In the genomic region with DNA sequence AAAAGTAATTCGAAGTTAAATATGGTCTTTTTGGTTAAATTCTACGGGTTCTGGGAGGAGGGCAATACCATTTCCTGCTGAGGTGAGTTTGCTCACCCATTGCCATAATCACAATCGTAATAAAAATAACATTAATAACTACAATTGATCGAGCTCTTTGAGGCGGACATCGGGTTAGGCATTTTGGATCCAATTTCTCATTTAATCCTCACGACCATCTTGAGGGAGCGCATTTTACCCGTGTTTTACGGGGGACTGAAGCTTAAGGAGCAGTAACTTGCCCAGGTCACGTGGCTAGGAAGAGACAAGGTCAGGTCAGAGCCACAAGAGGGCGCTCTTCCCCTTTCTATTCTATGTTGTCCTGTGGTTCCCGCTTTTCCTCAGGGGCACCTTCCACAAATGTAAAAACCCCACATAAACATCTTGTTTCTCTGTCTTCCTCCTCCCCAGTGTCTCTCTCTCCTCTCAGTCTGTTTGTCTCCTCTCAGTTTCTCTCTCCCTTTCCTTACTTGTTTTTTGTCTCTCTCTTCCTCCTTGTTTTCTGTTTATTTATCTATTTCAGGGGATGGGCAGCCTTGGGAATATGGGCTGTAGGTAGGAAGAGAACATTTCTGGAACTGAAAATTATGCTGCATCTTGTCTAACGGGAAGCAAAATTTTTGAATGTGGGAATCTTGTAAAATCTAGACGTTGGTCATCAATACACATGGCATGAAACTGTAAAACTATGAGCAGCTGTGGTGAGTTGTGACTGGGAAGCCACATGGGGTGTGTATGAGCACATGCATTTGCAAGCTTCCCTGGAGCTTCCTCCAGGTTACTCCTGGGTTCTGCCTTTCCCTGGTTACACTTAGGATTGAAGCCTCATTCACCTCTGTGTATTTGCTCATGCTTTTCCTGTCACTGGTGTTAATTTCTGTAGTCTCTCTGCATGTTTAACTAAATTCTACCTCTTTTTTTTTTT, we compare ENCODE assay signal across 1 cellular context.
TF ChIP-seq lines count a peak whose summit lies in the region.

No MANE protein-coding gene starts in this region.

TF ChIP-seq in H1, 55 proteins besides CTCF, POLR2A, EP300 and RAD21:
- TF ChIP-seq USF2 (IDR thresholded peaks at IDR 0.05; ENCODE audit: low read length) (peak; percentile 91), HDAC2 (IDR thresholded peaks at IDR 0.05; ENCODE audit: borderline replicate concordance in 1 of 2, low read depth in 2 of 2, low read length in 2 of 2) (no peak), CREB1 (IDR thresholded peaks at IDR 0.05) (0 out of 2 replicates have a peak, but pooled peaks have one; percentile 39), TAF1 (IDR thresholded peaks at IDR 0.05; ENCODE audit: low read depth, low read length) (no peak), E2F6 (IDR thresholded peaks at IDR 0.05) (peak; percentile 65; the same call in 1 of the 2 replicates), BRCA1 (IDR thresholded peaks at IDR 0.05; ENCODE audit: low read depth, low read length) (no peak), TAF7 (optimal IDR thresholded peaks at IDR 0.05; ENCODE audit: borderline replicate concordance, low read depth, low read length) (no peak), MAX (IDR thresholded peaks at IDR 0.05) (peak; percentile 60; the same call in 1 of the 2 replicates), SIX5 (IDR thresholded peaks at IDR 0.05; ENCODE audit: low read depth, low read length) (no peak)
- TF ChIP-seq, protein P1, sequence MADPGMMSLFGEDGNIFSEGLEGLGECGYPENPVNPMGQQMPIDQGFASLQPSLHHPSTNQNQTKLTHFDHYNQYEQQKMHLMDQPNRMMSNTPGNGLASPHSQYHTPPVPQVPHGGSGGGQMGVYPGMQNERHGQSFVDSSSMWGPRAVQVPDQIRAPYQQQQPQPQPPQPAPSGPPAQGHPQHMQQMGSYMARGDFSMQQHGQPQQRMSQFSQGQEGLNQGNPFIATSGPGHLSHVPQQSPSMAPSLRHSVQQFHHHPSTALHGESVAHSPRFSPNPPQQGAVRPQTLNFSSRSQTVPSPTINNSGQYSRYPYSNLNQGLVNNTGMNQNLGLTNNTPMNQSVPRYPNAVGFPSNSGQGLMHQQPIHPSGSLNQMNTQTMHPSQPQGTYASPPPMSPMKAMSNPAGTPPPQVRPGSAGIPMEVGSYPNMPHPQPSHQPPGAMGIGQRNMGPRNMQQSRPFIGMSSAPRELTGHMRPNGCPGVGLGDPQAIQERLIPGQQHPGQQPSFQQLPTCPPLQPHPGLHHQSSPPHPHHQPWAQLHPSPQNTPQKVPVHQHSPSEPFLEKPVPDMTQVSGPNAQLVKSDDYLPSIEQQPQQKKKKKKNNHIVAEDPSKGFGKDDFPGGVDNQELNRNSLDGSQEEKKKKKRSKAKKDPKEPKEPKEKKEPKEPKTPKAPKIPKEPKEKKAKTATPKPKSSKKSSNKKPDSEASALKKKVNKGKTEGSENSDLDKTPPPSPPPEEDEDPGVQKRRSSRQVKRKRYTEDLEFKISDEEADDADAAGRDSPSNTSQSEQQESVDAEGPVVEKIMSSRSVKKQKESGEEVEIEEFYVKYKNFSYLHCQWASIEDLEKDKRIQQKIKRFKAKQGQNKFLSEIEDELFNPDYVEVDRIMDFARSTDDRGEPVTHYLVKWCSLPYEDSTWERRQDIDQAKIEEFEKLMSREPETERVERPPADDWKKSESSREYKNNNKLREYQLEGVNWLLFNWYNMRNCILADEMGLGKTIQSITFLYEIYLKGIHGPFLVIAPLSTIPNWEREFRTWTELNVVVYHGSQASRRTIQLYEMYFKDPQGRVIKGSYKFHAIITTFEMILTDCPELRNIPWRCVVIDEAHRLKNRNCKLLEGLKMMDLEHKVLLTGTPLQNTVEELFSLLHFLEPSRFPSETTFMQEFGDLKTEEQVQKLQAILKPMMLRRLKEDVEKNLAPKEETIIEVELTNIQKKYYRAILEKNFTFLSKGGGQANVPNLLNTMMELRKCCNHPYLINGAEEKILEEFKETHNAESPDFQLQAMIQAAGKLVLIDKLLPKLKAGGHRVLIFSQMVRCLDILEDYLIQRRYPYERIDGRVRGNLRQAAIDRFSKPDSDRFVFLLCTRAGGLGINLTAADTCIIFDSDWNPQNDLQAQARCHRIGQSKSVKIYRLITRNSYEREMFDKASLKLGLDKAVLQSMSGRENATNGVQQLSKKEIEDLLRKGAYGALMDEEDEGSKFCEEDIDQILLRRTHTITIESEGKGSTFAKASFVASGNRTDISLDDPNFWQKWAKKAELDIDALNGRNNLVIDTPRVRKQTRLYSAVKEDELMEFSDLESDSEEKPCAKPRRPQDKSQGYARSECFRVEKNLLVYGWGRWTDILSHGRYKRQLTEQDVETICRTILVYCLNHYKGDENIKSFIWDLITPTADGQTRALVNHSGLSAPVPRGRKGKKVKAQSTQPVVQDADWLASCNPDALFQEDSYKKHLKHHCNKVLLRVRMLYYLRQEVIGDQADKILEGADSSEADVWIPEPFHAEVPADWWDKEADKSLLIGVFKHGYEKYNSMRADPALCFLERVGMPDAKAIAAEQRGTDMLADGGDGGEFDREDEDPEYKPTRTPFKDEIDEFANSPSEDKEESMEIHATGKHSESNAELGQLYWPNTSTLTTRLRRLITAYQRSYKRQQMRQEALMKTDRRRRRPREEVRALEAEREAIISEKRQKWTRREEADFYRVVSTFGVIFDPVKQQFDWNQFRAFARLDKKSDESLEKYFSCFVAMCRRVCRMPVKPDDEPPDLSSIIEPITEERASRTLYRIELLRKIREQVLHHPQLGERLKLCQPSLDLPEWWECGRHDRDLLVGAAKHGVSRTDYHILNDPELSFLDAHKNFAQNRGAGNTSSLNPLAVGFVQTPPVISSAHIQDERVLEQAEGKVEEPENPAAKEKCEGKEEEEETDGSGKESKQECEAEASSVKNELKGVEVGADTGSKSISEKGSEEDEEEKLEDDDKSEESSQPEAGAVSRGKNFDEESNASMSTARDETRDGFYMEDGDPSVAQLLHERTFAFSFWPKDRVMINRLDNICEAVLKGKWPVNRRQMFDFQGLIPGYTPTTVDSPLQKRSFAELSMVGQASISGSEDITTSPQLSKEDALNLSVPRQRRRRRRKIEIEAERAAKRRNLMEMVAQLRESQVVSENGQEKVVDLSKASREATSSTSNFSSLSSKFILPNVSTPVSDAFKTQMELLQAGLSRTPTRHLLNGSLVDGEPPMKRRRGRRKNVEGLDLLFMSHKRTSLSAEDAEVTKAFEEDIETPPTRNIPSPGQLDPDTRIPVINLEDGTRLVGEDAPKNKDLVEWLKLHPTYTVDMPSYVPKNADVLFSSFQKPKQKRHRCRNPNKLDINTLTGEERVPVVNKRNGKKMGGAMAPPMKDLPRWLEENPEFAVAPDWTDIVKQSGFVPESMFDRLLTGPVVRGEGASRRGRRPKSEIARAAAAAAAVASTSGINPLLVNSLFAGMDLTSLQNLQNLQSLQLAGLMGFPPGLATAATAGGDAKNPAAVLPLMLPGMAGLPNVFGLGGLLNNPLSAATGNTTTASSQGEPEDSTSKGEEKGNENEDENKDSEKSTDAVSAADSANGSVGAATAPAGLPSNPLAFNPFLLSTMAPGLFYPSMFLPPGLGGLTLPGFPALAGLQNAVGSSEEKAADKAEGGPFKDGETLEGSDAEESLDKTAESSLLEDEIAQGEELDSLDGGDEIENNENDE (IDR thresholded peaks at IDR 0.05; ENCODE audit: insufficient replicate concordance, low read length), result no peak
- TF ChIP-seq, protein P2, sequence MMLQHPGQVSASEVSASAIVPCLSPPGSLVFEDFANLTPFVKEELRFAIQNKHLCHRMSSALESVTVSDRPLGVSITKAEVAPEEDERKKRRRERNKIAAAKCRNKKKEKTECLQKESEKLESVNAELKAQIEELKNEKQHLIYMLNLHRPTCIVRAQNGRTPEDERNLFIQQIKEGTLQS (IDR thresholded peaks at IDR 0.05; ENCODE audit: insufficient read depth, low read depth, low read length), result peak; percentile 80
